Comparison of ENCODE assay signal across 23 cellular contexts in genomic region chr4:120770897-120771296, GRCh38.
"Had no signal": no experiment of that assay in that cellular context is flagged by ENCODE, and none has a peak within 500 bp of the region (broad histone marks: within the 10 kb centered on the region; RNA-seq: fewer than 3 reads in every experiment).

No MANE protein-coding gene starts in this region.

- H3K4me3 ChIP-seq: K562, SJSA1, SK-N-MC had no signal

- H3K27ac ChIP-seq: HL-60, SJSA1, SK-N-MC had no signal

- DNase-seq: MV-4-11, NCI-H1048, NCI-H1105, NCI-H1417, NCI-H1436 treated with DMSO at 0.1 percent for 48 hours, NCI-H1694, NCI-H187 treated with DMSO at 0.1 percent for 48 hours, NCI-H2029 treated with DMSO at 0.1 percent for 48 hours, NCI-H2171 treated with DMSO at 0.1 percent for 48 hours, NCI-H345, NCI-H446 treated with DMSO at 0.1 percent for 48 hours, NCI-H524, NCI-H526 treated with DMSO at 0.1 percent for 48 hours, NCI-H748 treated with DMSO at 0.1 percent for 48 hours, Right ventricle myocardium superior, RPMI8226, SIG-M5 had no signal

- FAIRE-seq: HTR-8/SVneo, K562, RCC 7860 had no signal

- H3K9me3 ChIP-seq: SJSA1 had no signal

- H3K36me3 ChIP-seq: SJSA1 had no signal

- H3K27me3 ChIP-seq: SJSA1 had no signal

- ATAC-seq: K562 had no signal
